Comparison of ENCODE assay signal across 9 cellular contexts in genomic region chr5:169701910-169702451, GRCh38.
DNase-seq lines count a peak whose midpoint lies in the region; ATAC-seq, FAIRE-seq and TF ChIP-seq lines count a peak whose summit lies in the region.
"Had no signal": no experiment of that assay in that cellular context is flagged by ENCODE, and none has a peak within 500 bp of the region (broad histone marks: within the 10 kb centered on the region; RNA-seq: fewer than 3 reads in every experiment).

No MANE protein-coding gene starts in this region.

- no peaks in the 10 kb centered on the region for H3K4me1 ChIP-seq in CD4-positive, CD25-positive, alpha-beta regulatory T cell (ENCODE audit: control insufficient read depth, insufficient read depth, low read length, poor library complexity, severe bottlenecking)
- no peaks in the 10 kb centered on the region for H3K4me1 ChIP-seq in HepG2 (ENCODE audit: insufficient read depth, low read length)

- H4K20me1 ChIP-seq in HepG2 (ENCODE audit: insufficient read depth, low read length), result no peaks in the 10 kb centered on the region

- no peak for TF ChIP-seq POLR2A in HepG2 (IDR thresholded peaks at IDR 0.05; ENCODE audit: insufficient read depth in 1 of 2, low read depth in 2 of 2, low read length in 2 of 2)

- H3K4me3 Mint-ChIP-seq in CD4-positive, CD25-positive, alpha-beta regulatory T cell, result no peak overlapping the region

- H3K36me3 ChIP-seq in CD4-positive, CD25-positive, alpha-beta regulatory T cell (ENCODE audit: control insufficient read depth, insufficient read depth, low read length), result peaks cover 94% of the 10 kb centered on the region
- H3K36me3 ChIP-seq in HepG2 (replicated peaks in 1 of 2; ENCODE audit: control insufficient read depth in 1 of 2, insufficient read depth in 2 of 2, low read length in 2 of 2), result no peaks in the 10 kb centered on the region

- no peak overlapping the region for H3K4me3 ChIP-seq in CD4-positive, CD25-positive, alpha-beta regulatory T cell (ENCODE audit: low read depth, low read length)
- H3K4me3 ChIP-seq in astrocyte of the cerebellum (ENCODE audit: low read depth, low read length) (no peak overlapping the region), HepG2 (replicated peaks in 1 of 3; ENCODE audit: insufficient read depth in 1 of 3, low read depth in 2 of 3, low read length in 3 of 3) (no peak overlapping the region)

- DNase-seq in CD4-positive, CD25-positive, alpha-beta regulatory T cell, result no peak
- DNase-seq in HPDE6-E6E7 (ENCODE audit: extremely low spot score) (peak; percentile 25), astrocyte of the cerebellum (ENCODE audit: low read depth) (peak; percentile 47), HepG2 (ENCODE audit: low spot score) (no peak), NAMALWA (ENCODE audit: low spot score) (no peak)

- in situ Hi-C loops in astrocyte of the cerebellum (cut with HindIII; ENCODE audit: low sequenced_read_pairs), result no loop called here
- in situ Hi-C loops in HepG2 (cut with HindIII; ENCODE audit: extremely low pct_ligation_motif_present, low pct_unique_long_range_greater_than_20kb), result no loop called here

- no peak overlapping the region for H3K4me2 ChIP-seq in HepG2 (ENCODE audit: low read depth, low read length)
- H3K4me2 ChIP-seq: KMS-11 had no signal

- no peaks in the 10 kb centered on the region for H3K27me3 ChIP-seq in CD4-positive, CD25-positive, alpha-beta regulatory T cell (ENCODE audit: control insufficient read depth, insufficient read depth, low read length)
- no peaks in the 10 kb centered on the region; a peak in 1 of 5 replicates for H3K27me3 ChIP-seq in HepG2 (ENCODE audit: control insufficient read depth in 1 of 2, insufficient read depth in 2 of 2, low read length in 2 of 2)

- POLR2A ChIA-PET in HepG2 (lab: Yijun Ruan, JAX), result no interaction called here

- no peaks in the 10 kb centered on the region for H3K9me3 ChIP-seq in CD4-positive, CD25-positive, alpha-beta regulatory T cell (ENCODE audit: control insufficient read depth in 2 of 2, low read length in 2 of 2)
- no peaks in the 10 kb centered on the region for H3K9me3 ChIP-seq in HepG2 (ENCODE audit: low read length)

- H3K4me1 Mint-ChIP-seq in CD4-positive, CD25-positive, alpha-beta regulatory T cell, result peaks cover 0 to 4% (median 4%) of the 10 kb centered on the region in 4 donors

- TF ChIP-seq RAD21 in HepG2 (CRISPR knock-in tag; IDR thresholded peaks at IDR 0.05), result no peak

- TF ChIP-seq EP300 in HepG2 (IDR thresholded peaks at IDR 0.05; ENCODE audit: low read depth in 2 of 2, low read length in 2 of 2) (no peak), HepG2 (CRISPR knock-in tag; IDR thresholded peaks at IDR 0.05; ENCODE audit: borderline replicate concordance) (no peak)

- no peaks in the 10 kb centered on the region for H3K9me3 Mint-ChIP-seq in CD4-positive, CD25-positive, alpha-beta regulatory T cell

- peak; percentile 54 for TF ChIP-seq CTCF in astrocyte of the cerebellum (IDR thresholded peaks at IDR 0.05; ENCODE audit: low read depth, low read length, missing control alignments)
- TF ChIP-seq CTCF in HepG2 (CRISPR knock-in tag; IDR thresholded peaks at IDR 0.05), result peak; percentile 36; the same call in 1 of the 2 replicates

- peaks cover 69% of the 10 kb centered on the region for H3K36me3 Mint-ChIP-seq in CD4-positive, CD25-positive, alpha-beta regulatory T cell

- H3K27me3 Mint-ChIP-seq in CD4-positive, CD25-positive, alpha-beta regulatory T cell, result no peaks in the 10 kb centered on the region

- no peak overlapping the region for H3K9ac ChIP-seq in HepG2 (ENCODE audit: insufficient read depth, low read depth, low read length)
- H3K9ac ChIP-seq: KMS-11 had no signal

- no peak overlapping the region for H3K27ac ChIP-seq in CD4-positive, CD25-positive, alpha-beta regulatory T cell (ENCODE audit: insufficient read depth, low read length, poor library complexity, severe bottlenecking)
- no peak overlapping the region for H3K27ac ChIP-seq in HepG2 (ENCODE audit: extremely low read length, insufficient read depth, low read length)
- H3K27ac ChIP-seq: KMS-11 had no signal

- H2AFZ ChIP-seq in HepG2 (ENCODE audit: low read length), result no peak overlapping the region

- H3K79me2 ChIP-seq in HepG2 (ENCODE audit: insufficient read depth, low read length), result no peaks in the 10 kb centered on the region

- BruUV-seq in HepG2 (replicated peaks; lab: Mats Ljungman, UMichigan), result no TSS peak

- intact Hi-C loops in HepG2 (cut with micrococcal nuclease; ENCODE audit: unreplicated experiment), result loop anchor here (2.0 kb wide), 2 partner anchors 279 to 369 kb away; partner anchors contain the start of gene INSYN2B

- FAIRE-seq in HepG2 (lab: Jason Lieb, UNC), result no peak

- peak overlapping the region in 2 of 3 donors; percentile 16 to 65 for H3K27ac Mint-ChIP-seq in CD4-positive, CD25-positive, alpha-beta regulatory T cell

- CTCF ChIA-PET in HepG2 (lab: Yijun Ruan, JAX; ENCODE audit: low intra/inter-chr PET ratio, low total read pairs), result interaction anchor here (1.0 kb wide), 1 partner anchor 279 kb away, joined by 3 read pairs; no protein-coding TSS in a partner anchor

- ATAC-seq in CD4-positive, CD25-positive, alpha-beta regulatory T cell (ENCODE audit: low read depth in 2 of 2), result no peak
- ATAC-seq in HepG2, result peak; percentile 44; the same call in 1 of the 3 replicates
- ATAC-seq in GM18858 (IDR thresholded peaks at IDR 0.05; ENCODE audit: unreplicated experiment), result no peak
- no peak for ATAC-seq in HG03045 (IDR thresholded peaks at IDR 0.05; ENCODE audit: unreplicated experiment)
- ATAC-seq in HG02678 (IDR thresholded peaks at IDR 0.05; ENCODE audit: unreplicated experiment), result no peak

- WGBS in HepG2 (ENCODE audit: low lambda C conversion rate), result 28% methylated on average over 8 of the region's 8 CpGs

TF ChIP-seq in HepG2, 621 proteins besides CTCF, POLR2A, EP300 and RAD21:
- peak; percentile 50 for TF ChIP-seq STAG1 (CRISPR knock-in tag; IDR thresholded peaks at IDR 0.05)
- TF ChIP-seq ATF7-NPFF (CRISPR knock-in tag; IDR thresholded peaks at IDR 0.05; ENCODE audit: low read depth), result no peak

Comparison
In these comparisons a context has a peak if more than half of its experiments do, and no peak if none do; other contexts are left out.
1. DNase-seq: peak in HPDE6-E6E7 (single experiment) and astrocyte of the cerebellum (single experiment); none in CD4-positive, CD25-positive, alpha-beta regulatory T cell (0 of 3), HepG2 (single experiment) and NAMALWA (single experiment).